Comparison of ENCODE assay signal across 21 cellular contexts in genomic region chr9:81666123-81666522, GRCh38. TPM values are rescaled to one million over a fixed set of nuclear protein-coding genes. Genes with fewer than 3 reads are reported as not detected.
DNase-seq lines count a peak whose midpoint lies in the region; ATAC-seq and TF ChIP-seq lines count a peak whose summit lies in the region.
"Had no signal": no experiment of that assay in that cellular context is flagged by ENCODE, and none has a peak within 500 bp of the region (broad histone marks: within the 10 kb centered on the region; RNA-seq: fewer than 3 reads in every experiment).

No MANE protein-coding gene starts in this region.

- BruUV-seq in PC-3 (replicated peaks; lab: Mats Ljungman, UMichigan), result no TSS peak

- peaks cover 73% of the 10 kb centered on the region for H3K36me3 Mint-ChIP-seq in nephron (ENCODE audit: low read depth)
- no peaks in the 10 kb centered on the region for H3K36me3 Mint-ChIP-seq in activated T-helper 2 cell treated with anti-CD3 and anti-CD28 coated beads, Interferon-gamma antibody, Interleukin-2, Interleukin-4, amounts not matched to agents 10 μg/mL and 5 μg/mL and 100 μg/mL, durations not matched to agents 14 hours and 24 hours and 36 hours (ENCODE audit: low read depth)

- H3K4me1 ChIP-seq in BLaER1 treated with 17β-estradiol and CSF1 and Interleukin-3, amounts not matched to agents 10 nM and 100 nM, result peaks cover 0 to 42% (median 23%) of the 10 kb centered on the region in 10 experiments; a peak in 14 of 20 replicates
- peaks cover 4% of the 10 kb centered on the region for H3K4me1 ChIP-seq in PC-3 (ENCODE audit: insufficient read depth, low read length)
- H3K4me1 ChIP-seq in esophagus muscularis mucosa, result peaks cover 38 to 92% (median 81%) of the 10 kb centered on the region in 4 donors

- peak overlapping the region in 7 of 11 experiments; percentile 10 to 69 (median 49); a peak in 8 of 22 replicates for H3K4me2 ChIP-seq in BLaER1 treated with 17β-estradiol and CSF1 and Interleukin-3, amounts not matched to agents 10 nM and 100 nM
- H3K4me2 ChIP-seq in PC-3 (ENCODE audit: low read length), result no peak overlapping the region

- no peak for TF ChIP-seq POLR2A in esophagus muscularis mucosa (IDR thresholded peaks at IDR 0.05; ENCODE audit: low read depth)

- 93% methylated on average over 4 of the region's 4 CpGs for WGBS in esophagus muscularis mucosa

- H3K4me1 Mint-ChIP-seq in nephron, result peaks cover 66% of the 10 kb centered on the region
- no peaks in the 10 kb centered on the region for H3K4me1 Mint-ChIP-seq in activated T-helper 2 cell treated with anti-CD3 and anti-CD28 coated beads, Interferon-gamma antibody, Interleukin-2, Interleukin-4, amounts not matched to agents 10 μg/mL and 5 μg/mL and 100 μg/mL, durations not matched to agents 14 hours and 24 hours and 36 hours (ENCODE audit: low read depth)
- H3K4me1 Mint-ChIP-seq: activated CD4-positive, alpha-beta T cell treated with anti-CD3 and anti-CD28 coated beads for 36 hours had no signal

- CTCF ChIA-PET in PC-3 (lab: Charles Lee), result interaction anchor here (0.6 kb wide), 1 partner anchor 940 kb away, joined by 3 read pairs; no protein-coding TSS in a partner anchor

- H3K27me3 ChIP-seq in BLaER1 treated with 17β-estradiol and CSF1 and Interleukin-3, amounts not matched to agents 10 nM and 100 nM, result no peaks in the 10 kb centered on the region
- H3K27me3 ChIP-seq in PC-3 (ENCODE audit: low read length) (no peaks in the 10 kb centered on the region), esophagus muscularis mucosa (no peaks in the 10 kb centered on the region)
- H3K27me3 ChIP-seq: SJSA1, spleen, uterus had no signal

- H2AFZ ChIP-seq in PC-3 (ENCODE audit: low read length), result no peak overlapping the region
- H2AFZ ChIP-seq: parathyroid adenoma had no signal

- DNase-seq in PC-3 (peak; percentile 72), esophagus muscularis mucosa (ENCODE audit: extremely low spot score) (no peak), GDM1 (lab: John Stamatoyannopoulos, UW) (no peak), OCI-M1 (lab: John Stamatoyannopoulos, UW) (no peak), NCI-H1694 (lab: John Stamatoyannopoulos, UW) (no peak)
- no peak for DNase-seq in activated T-helper 2 cell treated with anti-CD3 and anti-CD28 coated beads, Interferon-gamma antibody, Interleukin-2, Interleukin-4, amounts not matched to agents 10 μg/mL and 5 μg/mL and 100 μg/mL, durations not matched to agents 14 hours and 24 hours and 36 hours (ENCODE audit: low spot score)
- DNase-seq: activated CD4-positive, alpha-beta T cell treated with anti-CD3 and anti-CD28 coated beads for 36 hours; activated naive CD4-positive, alpha-beta T cell treated with anti-CD3 and anti-CD28 coated beads, Interleukin-2, amount 50 U/mL, for 16 hours; central memory CD4-positive, alpha-beta T cell; GF-D8; Kasumi-1; NCI-H345; spleen; stimulated activated naive CD8-positive, alpha-beta T cell treated with anti-CD3 and anti-CD28 coated beads, Interleukin-15, Interleukin-2, amounts not matched to agents 100 U/mL and 50 U/mL, for 24 hours; T-helper 9 cell; uterus had no signal

- H3K27me3 Mint-ChIP-seq in nephron (ENCODE audit: low read depth), result no peaks in the 10 kb centered on the region
- H3K27me3 Mint-ChIP-seq in activated T-helper 2 cell treated with anti-CD3 and anti-CD28 coated beads, Interferon-gamma antibody, Interleukin-2, Interleukin-4, amounts not matched to agents 10 μg/mL and 5 μg/mL and 100 μg/mL, durations not matched to agents 14 hours and 24 hours and 36 hours (ENCODE audit: low read depth), result no peaks in the 10 kb centered on the region
- H3K27me3 Mint-ChIP-seq: activated CD4-positive, alpha-beta T cell treated with anti-CD3 and anti-CD28 coated beads for 36 hours had no signal

- peak overlapping the region; percentile 19 to 42 (median 41) for H3K27ac Mint-ChIP-seq in nephron
- H3K27ac Mint-ChIP-seq in activated T-helper 2 cell treated with anti-CD3 and anti-CD28 coated beads, Interferon-gamma antibody, Interleukin-2, Interleukin-4, amounts not matched to agents 10 μg/mL and 5 μg/mL and 100 μg/mL, durations not matched to agents 14 hours and 24 hours and 36 hours, result no peak overlapping the region
- H3K27ac Mint-ChIP-seq: activated CD4-positive, alpha-beta T cell treated with anti-CD3 and anti-CD28 coated beads for 36 hours had no signal

- no peaks in the 10 kb centered on the region for H3K9me3 Mint-ChIP-seq in nephron
- H3K9me3 Mint-ChIP-seq in activated T-helper 2 cell treated with anti-CD3 and anti-CD28 coated beads, Interferon-gamma antibody, Interleukin-2, Interleukin-4, amounts not matched to agents 10 μg/mL and 5 μg/mL and 100 μg/mL, durations not matched to agents 14 hours and 24 hours and 36 hours, result no peaks in the 10 kb centered on the region

- H3F3A ChIP-seq in PC-3 (ENCODE audit: low read length, unreplicated experiment), result no peaks in the 10 kb centered on the region

- ATAC-seq in PC-3, result peak; percentile 79
- ATAC-seq: activated CD4-positive, alpha-beta T cell treated with anti-CD3 and anti-CD28 coated beads for 36 hours; stimulated activated naive CD8-positive, alpha-beta T cell treated with anti-CD3 and anti-CD28 coated beads, Interleukin-15, Interleukin-2, amounts not matched to agents 100 U/mL and 50 U/mL, for 24 hours had no signal

- H3K9ac ChIP-seq in BLaER1 treated with 17β-estradiol and CSF1 and Interleukin-3, amounts not matched to agents 10 nM and 100 nM, result no peak overlapping the region
- no peak overlapping the region for H3K9ac ChIP-seq in PC-3 (ENCODE audit: low read length)
- H3K9ac ChIP-seq: parathyroid adenoma had no signal

- peaks cover 0 to 64% (median 0%) of the 10 kb centered on the region in 11 experiments; a peak in 4 of 22 replicates for H4K20me1 ChIP-seq in BLaER1 treated with 17β-estradiol and CSF1 and Interleukin-3, amounts not matched to agents 10 nM and 100 nM
- H4K20me1 ChIP-seq in PC-3 (ENCODE audit: low read length), result no peaks in the 10 kb centered on the region; the same call in 1 of the 2 replicates

- peaks cover 0 to 87% (median 8%) of the 10 kb centered on the region in 11 experiments; a peak in 13 of 22 replicates for H3K36me3 ChIP-seq in BLaER1 treated with 17β-estradiol and CSF1 and Interleukin-3, amounts not matched to agents 10 nM and 100 nM
- H3K36me3 ChIP-seq in PC-3 (ENCODE audit: low read depth, low read length), result peaks cover 20% of the 10 kb centered on the region
- no peaks in the 10 kb centered on the region for H3K36me3 ChIP-seq in esophagus muscularis mucosa
- H3K36me3 ChIP-seq: SJSA1, uterus had no signal

- H3K27ac ChIP-seq in BLaER1 treated with 17β-estradiol and CSF1 and Interleukin-3, amounts not matched to agents 10 nM and 100 nM, result no peak overlapping the region
- H3K27ac ChIP-seq in PC-3 (ENCODE audit: low read length) (peak overlapping the region; percentile 30; the same call in 1 of the 2 replicates), esophagus muscularis mucosa (replicated peaks in 1 of 4) (peak overlapping the region; percentile 40 to 64 (median 47))
- H3K27ac ChIP-seq: HL-60, parathyroid adenoma, SJSA1, uterus had no signal

- no peak for TF ChIP-seq EP300 in esophagus muscularis mucosa (IDR thresholded peaks at IDR 0.05)

- no peak overlapping the region for H3K4me3 ChIP-seq in BLaER1 treated with 17β-estradiol and CSF1 and Interleukin-3, amounts not matched to agents 10 nM and 100 nM
- H3K4me3 ChIP-seq in PC-3 (ENCODE audit: low read length), result no peak overlapping the region
- H3K4me3 ChIP-seq in esophagus muscularis mucosa, result no peak overlapping the region
- H3K4me3 ChIP-seq: SJSA1, uterus had no signal

- no peak overlapping the region for H3K4me3 Mint-ChIP-seq in nephron
- no peak overlapping the region for H3K4me3 Mint-ChIP-seq in activated T-helper 2 cell treated with anti-CD3 and anti-CD28 coated beads, Interferon-gamma antibody, Interleukin-2, Interleukin-4, amounts not matched to agents 10 μg/mL and 5 μg/mL and 100 μg/mL, durations not matched to agents 14 hours and 24 hours and 36 hours (ENCODE audit: low read depth)
- H3K4me3 Mint-ChIP-seq: activated CD4-positive, alpha-beta T cell treated with anti-CD3 and anti-CD28 coated beads for 36 hours had no signal

- H3K9me3 ChIP-seq in BLaER1 treated with 17β-estradiol and CSF1 and Interleukin-3, amounts not matched to agents 10 nM and 100 nM (replicated peaks in 1 of 11), result 0 out of 22 replicates have a peak, but pooled peaks cover 0 to 4% (median 0%) of the 10 kb centered on the region in 11 experiments
- H3K9me3 ChIP-seq in PC-3 (ENCODE audit: low read length) (no peaks in the 10 kb centered on the region), esophagus muscularis mucosa (no peaks in the 10 kb centered on the region)
- H3K9me3 ChIP-seq: SJSA1, spleen, uterus had no signal

- POLR2A ChIA-PET in PC-3 (lab: Charles Lee; ENCODE audit: unreplicated experiment), result interaction anchor here (0.7 kb wide), 1 partner anchor 14 kb away, joined by 4 read pairs; no protein-coding TSS in a partner anchor

- no peak for TF ChIP-seq CTCF in PC-3 (conservative IDR thresholded peaks at IDR 0.05; ENCODE audit: low read depth, low read length)
- no peak for TF ChIP-seq CTCF in esophagus muscularis mucosa (IDR thresholded peaks at IDR 0.05)
- no peak for TF ChIP-seq CTCF in nephron (IDR thresholded peaks at IDR 0.05; ENCODE audit: unreplicated experiment in 3 of 3)

- intact Hi-C loops in PC-3 (cut with micrococcal nuclease) (no loop called here), esophagus muscularis mucosa (cut with DNase I) (no loop called here)
- intact Hi-C loops in activated T-helper 2 cell treated with anti-CD3 and anti-CD28 coated beads, Interferon-gamma antibody, Interleukin-2, Interleukin-4, amounts not matched to agents 10 μg/mL and 5 μg/mL and 100 μg/mL, durations not matched to agents 14 hours and 24 hours and 36 hours (cut with micrococcal nuclease), result no loop called here

- peaks cover 94% of the 10 kb centered on the region for H3K79me2 ChIP-seq in PC-3 (ENCODE audit: low read length)
- H3K79me2 ChIP-seq: parathyroid adenoma had no signal

- no peaks in the 10 kb centered on the region for H3K9me2 ChIP-seq in PC-3 (replicated peaks; ENCODE audit: low read length)

RNA-seq across cellular contexts. Expression of gene TLE1, which starts 23.2 kb away (rescaled TPM):
- total RNA-seq in PC-3 (2014; rRNA removed) (49.0 and 55.6 TPM in 2 replicates), esophagus muscularis mucosa (100 to 1,000 TPM in 1 of 4 donors, 10 to 100 TPM in 3; 52.3 to 125 (median 76.8) TPM)
- 0.14 and 0.41 TPM in 2 replicates for total RNA-seq in activated T-helper 2 cell treated with anti-CD3 and anti-CD28 coated beads, Interferon-gamma antibody, Interleukin-2, Interleukin-4, amounts not matched to agents 10 μg/mL and 5 μg/mL and 100 μg/mL, durations not matched to agents 14 hours and 24 hours and 36 hours

Comparison
In these comparisons a context has a peak if more than half of its experiments do, and no peak if none do; other contexts are left out.
1. H3K27ac ChIP-seq: peak in PC-3 (single experiment) and esophagus muscularis mucosa (4 of 4); none in BLaER1 treated with 17β-estradiol and CSF1 and Interleukin-3, amounts not matched to agents 10 nM and 100 nM (0 of 11).
2. RNA of gene TLE1, which starts 23.2 kb away (total RNA-seq): 52.3 to 125 TPM in esophagus muscularis mucosa and 49.0 to 55.6 TPM in PC-3; 0.14 to 0.41 TPM in activated T-helper 2 cell treated with anti-CD3 and anti-CD28 coated beads, Interferon-gamma antibody, Interleukin-2, Interleukin-4, amounts not matched to agents 10 μg/mL and 5 μg/mL and 100 μg/mL, durations not matched to agents 14 hours and 24 hours and 36 hours; every median in the first group is over 10 times any median in the second.